In the genomic region with DNA sequence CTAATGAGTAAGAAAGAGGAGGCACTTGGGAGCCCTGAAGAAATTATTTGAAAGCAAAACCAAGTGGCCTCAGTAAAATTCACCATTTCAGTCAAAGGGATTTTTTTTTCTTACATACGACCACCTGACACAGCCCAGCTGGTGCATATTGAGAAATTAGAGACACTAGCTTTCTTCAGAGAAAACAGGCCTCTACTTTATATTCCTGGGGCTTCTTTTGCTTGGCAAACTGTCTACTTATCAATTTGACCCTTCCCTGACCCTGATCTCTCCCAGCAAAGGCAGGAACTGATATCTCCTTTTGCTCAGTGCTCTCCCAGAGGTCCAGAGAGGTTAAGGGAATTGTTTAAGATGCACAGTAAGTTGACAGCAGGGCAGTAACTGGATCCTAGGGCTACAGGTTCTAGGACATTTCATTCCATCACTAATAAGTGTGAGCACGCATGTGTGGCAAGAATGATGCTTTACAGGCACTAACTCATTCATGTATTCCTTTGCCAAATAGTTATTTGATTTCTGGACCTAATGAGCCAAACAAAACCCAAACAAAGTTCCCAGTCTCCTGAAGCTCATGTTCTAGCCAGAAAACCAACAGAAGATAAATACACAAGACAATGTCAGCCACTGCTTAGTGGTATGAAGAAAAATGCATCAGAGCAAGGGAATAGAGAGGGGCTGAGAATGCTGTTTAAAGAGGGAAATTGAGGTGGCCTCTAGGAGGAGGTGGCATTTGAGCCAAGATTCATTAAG, we compare ENCODE assay signal across 14 cellular contexts.
DNase-seq lines count a peak whose midpoint lies in the region; ATAC-seq and TF ChIP-seq lines count a peak whose summit lies in the region.
"Had no signal": no experiment of that assay in that cellular context is flagged by ENCODE, and none has a peak within 500 bp of the region (broad histone marks: within the 10 kb centered on the region; RNA-seq: fewer than 3 reads in every experiment).

No MANE protein-coding gene starts in this region.

- peak overlapping the region; percentile 72; the same call in 1 of the 2 replicates for H4K91ac ChIP-seq in IMR-90 (ENCODE audit: insufficient read depth, low read depth, low read length)

- no peak overlapping the region for H3K23ac ChIP-seq in IMR-90 (ENCODE audit: low read depth, low read length)

- peaks cover 35% of the 10 kb centered on the region for H3K4me1 ChIP-seq in IMR-90 (ENCODE audit: control insufficient read depth, insufficient read depth, low read length)
- H3K4me1 ChIP-seq: BLaER1 treated with 17β-estradiol and CSF1 and Interleukin-3, amounts not matched to agents 10 nM and 100 nM; HAP-1 had no signal

- H3K4me2 ChIP-seq in IMR-90 (ENCODE audit: low read depth, low read length) = no peak overlapping the region
- H3K4me2 ChIP-seq: BLaER1 treated with 17β-estradiol and CSF1 and Interleukin-3, amounts not matched to agents 10 nM and 100 nM had no signal

- peaks cover 0 to 4% (median 0%) of the 10 kb centered on the region in 5 experiments for H3K9me3 Mint-ChIP-seq in brain
- no peaks in the 10 kb centered on the region for H3K9me3 Mint-ChIP-seq in nephron

- 100% methylated on average over 1 of the region's 2 CpGs; no CpG with 5 or more reads in 1 of the 2 experiments for WGBS in IMR-90 (ENCODE audit: extremely low coverage in 2 of 2, insufficient read length in 1 of 2), 2 experiments

- H3K4me3 Mint-ChIP-seq in brain = no peak overlapping the region
- no peak overlapping the region for H3K4me3 Mint-ChIP-seq in nephron
- H3K4me3 Mint-ChIP-seq: CD4-positive, CD25-positive, alpha-beta regulatory T cell had no signal

- no peak overlapping the region for H2BK15ac ChIP-seq in IMR-90 (ENCODE audit: low read depth, low read length)

- H4K8ac ChIP-seq in IMR-90 (ENCODE audit: low read depth in 2 of 2, low read length in 2 of 2) = peak overlapping the region in 1 of 2 experiments; percentile 34; a peak in 2 of 4 replicates

- no peaks in the 10 kb centered on the region for H3K9me3 ChIP-seq in IMR-90 (ENCODE audit: control insufficient read depth, insufficient read depth, low read length)
- H3K9me3 ChIP-seq: BLaER1 treated with 17β-estradiol and CSF1 and Interleukin-3, amounts not matched to agents 10 nM and 100 nM; HAP-1 had no signal

- TF ChIP-seq RAD21 in IMR-90 (IDR thresholded peaks at IDR 0.05; ENCODE audit: low read length) = no peak

- H3K9me1 ChIP-seq in IMR-90 (ENCODE audit: insufficient read depth, low read length) = peaks cover 21% of the 10 kb centered on the region

- no peak for TF ChIP-seq POLR2A in IMR-90 (IDR thresholded peaks at IDR 0.05; ENCODE audit: low read depth, low read length)

- H3K4me1 Mint-ChIP-seq in brain (peaks cover 83% of the 10 kb centered on the region), nephron (peaks cover 76% of the 10 kb centered on the region)
- H3K4me1 Mint-ChIP-seq: CD4-positive, CD25-positive, alpha-beta regulatory T cell had no signal

- H3K4me3 ChIP-seq in IMR-90 (ENCODE audit: insufficient read depth, low read depth, low read length) = no peak overlapping the region
- H3K4me3 ChIP-seq: BLaER1 treated with 17β-estradiol and CSF1 and Interleukin-3, amounts not matched to agents 10 nM and 100 nM; HAP-1 had no signal

- no peak overlapping the region for H3K9ac ChIP-seq in IMR-90 (ENCODE audit: low read depth, low read length)
- H3K9ac ChIP-seq: BLaER1 treated with 17β-estradiol and CSF1 and Interleukin-3, amounts not matched to agents 10 nM and 100 nM had no signal

- no peaks in the 10 kb centered on the region for H3K36me3 ChIP-seq in IMR-90 (ENCODE audit: control insufficient read depth, insufficient read depth, low read length)
- H3K36me3 ChIP-seq: BLaER1 treated with 17β-estradiol and CSF1 and Interleukin-3, amounts not matched to agents 10 nM and 100 nM; HAP-1 had no signal

- POLR2A ChIA-PET in IMR-90 (lab: Charles Lee; ENCODE audit: unreplicated experiment) = interaction anchor here (0.5 to 1.4 kb wide), 3 partner anchors 141 to 719 kb away, joined by 3 to 14 read pairs (median 10); no protein-coding TSS in a partner anchor

- no peaks in the 10 kb centered on the region for H3K36me3 Mint-ChIP-seq in brain
- H3K36me3 Mint-ChIP-seq in nephron (ENCODE audit: low read depth) = no peaks in the 10 kb centered on the region
- H3K36me3 Mint-ChIP-seq: CD4-positive, CD25-positive, alpha-beta regulatory T cell had no signal

- H3K4ac ChIP-seq in IMR-90 (ENCODE audit: low read depth, low read length) = peak overlapping the region; percentile 70

- H3K79me1 ChIP-seq in IMR-90 (ENCODE audit: low read depth in 1 of 2, low read length in 2 of 2) = no peaks in the 10 kb centered on the region

- DNase-seq in IMR-90 (peak; percentile 11), amniotic epithelial cell (ENCODE audit: low read depth) (peak; percentile 59), iPS-NIHi11 (ENCODE audit: low spot score) (no peak), posterior cingulate gyrus (no peak), COLO829 (ENCODE audit: low spot score) (no peak)
- DNase-seq: ACHN; Calu3; CD4-positive, CD25-positive, alpha-beta regulatory T cell; DMS 273 treated with DMSO at 0.1 percent for 48 hours had no signal

- no peaks in the 10 kb centered on the region for H4K20me1 ChIP-seq in IMR-90 (ENCODE audit: insufficient read depth, low read length)
- H4K20me1 ChIP-seq: BLaER1 treated with 17β-estradiol and CSF1 and Interleukin-3, amounts not matched to agents 10 nM and 100 nM had no signal

- peak overlapping the region; percentile 42; the same call in 1 of the 2 replicates for H3K27ac ChIP-seq in IMR-90 (ENCODE audit: insufficient read depth, low read length)
- H3K27ac ChIP-seq: BLaER1 treated with 17β-estradiol and CSF1 and Interleukin-3, amounts not matched to agents 10 nM and 100 nM had no signal

- dilution Hi-C loops in IMR-90 (cut with HindIII; ENCODE audit: low sequenced_read_pairs, unreplicated experiment) = no loop called here

- peak overlapping the region; percentile 74; the same call in 1 of the 2 replicates for H3K18ac ChIP-seq in IMR-90 (ENCODE audit: low read depth, low read length)

- H2BK20ac ChIP-seq in IMR-90 (ENCODE audit: low read depth, low read length) = peak overlapping the region; percentile 89

- in situ Hi-C loops in IMR-90 (cut with MboI; ENCODE audit: low sequenced_read_pairs) = no loop called here

- no TSS peak for BruUV-seq in IMR-90 (replicated peaks; lab: Mats Ljungman, UMichigan)

- H4K5ac ChIP-seq in IMR-90 (ENCODE audit: low read depth, low read length) = peak overlapping the region; percentile 18

- no peak for ATAC-seq in IMR-90 (ENCODE audit: low read depth)
- no peak for ATAC-seq in GM18520 (IDR thresholded peaks at IDR 0.05; ENCODE audit: unreplicated experiment)

- peak overlapping the region; percentile 93 for H2BK120ac ChIP-seq in IMR-90 (ENCODE audit: low read depth, low read length)

- H2AK5ac ChIP-seq in IMR-90 (ENCODE audit: low read depth, low read length) = peak overlapping the region; percentile 7; the same call in 1 of the 2 replicates

- CTCF ChIA-PET in IMR-90 (lab: Yijun Ruan, JAX) = interaction anchor here (1.3 kb wide), 1 partner anchor 181 kb away, joined by 3 read pairs; no protein-coding TSS in a partner anchor

- no peaks in the 10 kb centered on the region for H3K27me3 ChIP-seq in IMR-90 (ENCODE audit: control insufficient read depth, insufficient read depth, low read length)
- H3K27me3 ChIP-seq: BLaER1 treated with 17β-estradiol and CSF1 and Interleukin-3, amounts not matched to agents 10 nM and 100 nM had no signal

- no peak overlapping the region for H3K56ac ChIP-seq in IMR-90 (ENCODE audit: extremely low read depth, insufficient read depth, low read length)

- no peak overlapping the region for H2AFZ ChIP-seq in IMR-90 (replicated peaks; ENCODE audit: low read length, poor library complexity)

- no peak overlapping the region for H2AK9ac ChIP-seq in IMR-90 (replicated peaks; ENCODE audit: low read depth, low read length, poor library complexity)

- H3K27ac Mint-ChIP-seq in brain = peak overlapping the region in 4 of 5 experiments; percentile 1 to 85 (median 22)
- peak overlapping the region; percentile 47 to 85 (median 52) for H3K27ac Mint-ChIP-seq in nephron
- H3K27ac Mint-ChIP-seq: CD4-positive, CD25-positive, alpha-beta regulatory T cell had no signal

- H2BK5ac ChIP-seq in IMR-90 (ENCODE audit: low read depth, low read length, poor library complexity, severe bottlenecking) = peak overlapping the region; percentile 3

- H3K14ac ChIP-seq in IMR-90 (replicated peaks; ENCODE audit: low read depth, low read length) = peak overlapping the region; percentile 3

- intact Hi-C loops in IMR-90 (cut with micrococcal nuclease) = no loop called here
- intact Hi-C loops in posterior cingulate gyrus (cut with DNase I) = no loop called here

- peaks cover 3% of the 10 kb centered on the region for H3K27me3 Mint-ChIP-seq in brain
- peaks cover 3% of the 10 kb centered on the region for H3K27me3 Mint-ChIP-seq in nephron (ENCODE audit: low read depth)
- H3K27me3 Mint-ChIP-seq: CD4-positive, CD25-positive, alpha-beta regulatory T cell had no signal

- no peak for TF ChIP-seq CTCF in IMR-90 (conservative IDR thresholded peaks at IDR 0.05; ENCODE audit: low read depth, low read length)
- no peak for TF ChIP-seq CTCF in brain (conservative IDR thresholded peaks at IDR 0.05)
- no peak for TF ChIP-seq CTCF in nephron (IDR thresholded peaks at IDR 0.05; ENCODE audit: unreplicated experiment in 3 of 3)

TF ChIP-seq in IMR-90, 13 proteins besides CTCF, POLR2A, EP300 and RAD21:
- TF ChIP-seq RCOR1 (IDR thresholded peaks at IDR 0.05; ENCODE audit: insufficient replicate concordance, low read length) (no peak), MAFK (IDR thresholded peaks at IDR 0.05; ENCODE audit: low read depth, low read length) (no peak)

Comparison
In these comparisons a context has a peak if more than half of its experiments do, and no peak if none do; other contexts are left out.
1. DNase-seq: peak in IMR-90 (single experiment) and amniotic epithelial cell (single experiment); none in iPS-NIHi11 (single experiment), posterior cingulate gyrus (0 of 10) and COLO829 (single experiment).